ENCODE assay signal across 20 cellular contexts in genomic region chr13:93502071-93502470, GRCh38.
"Had no signal": no experiment of that assay in that cellular context is flagged by ENCODE, and none has a peak within 500 bp of the region (broad histone marks: within the 10 kb centered on the region; RNA-seq: fewer than 3 reads in every experiment).

No MANE protein-coding gene starts in this region.

- ATAC-seq: foreskin keratinocyte; gastroesophageal sphincter; heart left ventricle; left cardiac atrium; left lung; left ventricle myocardium superior; lower lobe of right lung; mucosa of descending colon; naive thymus-derived CD8-positive, alpha-beta T cell had no signal

- FAIRE-seq: endothelial cell of umbilical vein, frontal cortex, keratinocyte had no signal

- DNase-seq: dermis blood vessel endothelial cell; dorsolateral prefrontal cortex; effector CD4-positive, alpha-beta T cell; effector memory CD4-positive, alpha-beta T cell; foreskin keratinocyte; heart left ventricle; hypothalamus; immature natural killer cell; left cardiac atrium; left lung; left ventricle myocardium superior; lower lobe of right lung; mesenchymal stem cell; mucosa of descending colon; naive B cell; naive thymus-derived CD8-positive, alpha-beta T cell had no signal
